Comparison of ENCODE assay signal across 8 cellular contexts in genomic region chr15:85750807-85751730, GRCh38. TPM values are rescaled to one million over a fixed set of nuclear protein-coding genes. Genes with fewer than 3 reads are reported as not detected.
DNase-seq lines count a peak whose midpoint lies in the region; ATAC-seq and TF ChIP-seq lines count a peak whose summit lies in the region.

No MANE protein-coding gene starts in this region.

- no peak for TF ChIP-seq POLR2A in tibial nerve (IDR thresholded peaks at IDR 0.05)

- H3K4me2 ChIP-seq in fibroblast of lung (ENCODE audit: extremely low read depth, insufficient read depth, low read length) (peak overlapping the region; percentile 63), OCI-LY7 (ENCODE audit: low read length) (no peak overlapping the region)

- POLR2A ChIA-PET in OCI-LY7 (lab: Charles Lee): interaction anchor here (0.6 kb wide), 1 partner anchor 13 kb away, joined by 3 read pairs; no protein-coding TSS in a partner anchor

- no peaks in the 10 kb centered on the region for H3K4me1 Mint-ChIP-seq in T-helper 1 cell treated with Interleukin-12 subunit alpha and Interleukin-12 subunit beta and Interleukin-4 antibody, amounts not matched to agents 30 μg/mL and 1 μg/mL, for 36 hours (ENCODE audit: low read depth)
- peaks cover 4 to 6% (median 5%) of the 10 kb centered on the region in 3 donors for H3K4me1 Mint-ChIP-seq in naive B cell

- H3K27ac Mint-ChIP-seq in T-helper 1 cell treated with Interleukin-12 subunit alpha and Interleukin-12 subunit beta and Interleukin-4 antibody, amounts not matched to agents 30 μg/mL and 1 μg/mL, for 36 hours: peak overlapping the region; percentile 36
- peak overlapping the region in 4 of 6 donors; percentile 33 to 88 (median 76) for H3K27ac Mint-ChIP-seq in naive B cell

- H3K36me3 Mint-ChIP-seq in T-helper 1 cell treated with Interleukin-12 subunit alpha and Interleukin-12 subunit beta and Interleukin-4 antibody, amounts not matched to agents 30 μg/mL and 1 μg/mL, for 36 hours (ENCODE audit: low read depth): peaks cover 12% of the 10 kb centered on the region
- H3K36me3 Mint-ChIP-seq in naive B cell: no peaks in the 10 kb centered on the region

- no peaks in the 10 kb centered on the region for H3K9me3 ChIP-seq in fibroblast of lung (ENCODE audit: control insufficient read depth, insufficient read depth, low read depth, low read length)
- no peaks in the 10 kb centered on the region for H3K9me3 ChIP-seq in tibial nerve
- H3K9me3 ChIP-seq in OCI-LY7 (ENCODE audit: low read length): no peaks in the 10 kb centered on the region

- ATAC-seq in naive B cell (ENCODE audit: low read depth in 2 of 2): no peak
- no peak for ATAC-seq in GM18861 (IDR thresholded peaks at IDR 0.05; ENCODE audit: unreplicated experiment)
- no peak for ATAC-seq in GM18511 (IDR thresholded peaks at IDR 0.05; ENCODE audit: unreplicated experiment)

- TF ChIP-seq EP300 in tibial nerve (IDR thresholded peaks at IDR 0.05): no peak

- no peak overlapping the region for H3K4me3 ChIP-seq in fibroblast of lung (replicated peaks in 1 of 4; ENCODE audit: control extremely low read depth in 1 of 4, insufficient read depth in 1 of 4, low read depth in 3 of 4, low read length in 4 of 4)
- H3K4me3 ChIP-seq in tibial nerve: peak overlapping the region in 3 of 4 donors; percentile 5 to 33 (median 16)
- no peak overlapping the region for H3K4me3 ChIP-seq in OCI-LY7 (ENCODE audit: low read depth, low read length, poor library complexity, severe bottlenecking)

- 30 to 33% methylated on average over 19 to 21 of the region's 21 CpGs for WGBS in tibial nerve, 2 donors

- H3K27me3 ChIP-seq in fibroblast of lung (ENCODE audit: control insufficient read depth, insufficient read depth, low read length): no peaks in the 10 kb centered on the region
- no peaks in the 10 kb centered on the region for H3K27me3 ChIP-seq in tibial nerve

- no peak for TF ChIP-seq CTCF in fibroblast of lung (conservative IDR thresholded peaks at IDR 0.05 in 1 of 2, IDR thresholded peaks at IDR 0.05 in 1 of 2; ENCODE audit: low read depth in 1 of 2, low read length in 2 of 2)
- peak in 2 of 5 experiments; percentile 9 to 19 for TF ChIP-seq CTCF in tibial nerve (IDR thresholded peaks at IDR 0.05)
- no peak for TF ChIP-seq CTCF in OCI-LY7 (conservative IDR thresholded peaks at IDR 0.05; ENCODE audit: low read length)

- intact Hi-C loops in OCI-LY7 (cut with micrococcal nuclease; ENCODE audit: unreplicated experiment): no loop called here

- H2AFZ ChIP-seq in fibroblast of lung (ENCODE audit: low read length) (no peak overlapping the region), OCI-LY7 (ENCODE audit: low read length) (no peak overlapping the region)

- no peaks in the 10 kb centered on the region for H3K9me2 ChIP-seq in OCI-LY7 (ENCODE audit: insufficient read depth, low read length)

- H3K4me1 ChIP-seq in fibroblast of lung (ENCODE audit: control insufficient read depth, extremely low read depth, insufficient read depth, low read length): peaks cover 7% of the 10 kb centered on the region
- peaks cover 0 to 52% (median 19%) of the 10 kb centered on the region in 4 donors for H3K4me1 ChIP-seq in tibial nerve
- H3K4me1 ChIP-seq in OCI-LY7 (ENCODE audit: insufficient read depth, low read length, poor library complexity, severe bottlenecking): no peaks in the 10 kb centered on the region

- CTCF ChIA-PET in OCI-LY7 (lab: Charles Lee; ENCODE audit: unreplicated experiment): no interaction called here

- no peaks in the 10 kb centered on the region for H3K9me3 Mint-ChIP-seq in T-helper 1 cell treated with Interleukin-12 subunit alpha and Interleukin-12 subunit beta and Interleukin-4 antibody, amounts not matched to agents 30 μg/mL and 1 μg/mL, for 36 hours
- no peaks in the 10 kb centered on the region for H3K9me3 Mint-ChIP-seq in naive B cell

- no TSS peak for BruUV-seq in OCI-LY7 (replicated peaks; lab: Mats Ljungman, UMichigan)

- no peaks in the 10 kb centered on the region for H3K79me2 ChIP-seq in fibroblast of lung (ENCODE audit: control insufficient read depth, insufficient read depth, low read length)
- no peaks in the 10 kb centered on the region for H3K79me2 ChIP-seq in OCI-LY7 (ENCODE audit: insufficient read depth, low read depth, low read length)

- H3K27me3 Mint-ChIP-seq in T-helper 1 cell treated with Interleukin-12 subunit alpha and Interleukin-12 subunit beta and Interleukin-4 antibody, amounts not matched to agents 30 μg/mL and 1 μg/mL, for 36 hours (ENCODE audit: low read depth): no peaks in the 10 kb centered on the region
- H3K27me3 Mint-ChIP-seq in naive B cell: no peaks in the 10 kb centered on the region

- H3K4me3 Mint-ChIP-seq in T-helper 1 cell treated with Interleukin-12 subunit alpha and Interleukin-12 subunit beta and Interleukin-4 antibody, amounts not matched to agents 30 μg/mL and 1 μg/mL, for 36 hours: no peak overlapping the region
- peak overlapping the region in 1 of 8 donors; percentile 41 for H3K4me3 Mint-ChIP-seq in naive B cell

- H4K20me1 ChIP-seq in fibroblast of lung (ENCODE audit: control insufficient read depth, extremely low read depth, insufficient read depth, low read length): no peaks in the 10 kb centered on the region
- H4K20me1 ChIP-seq in OCI-LY7 (ENCODE audit: insufficient read depth, low read length): no peaks in the 10 kb centered on the region

- no peak for DNase-seq in T-helper 1 cell
- peak in 1 of 2 donors; percentile 14 for DNase-seq in fibroblast of lung (ENCODE audit: low read depth in 2 of 2)
- no peak for DNase-seq in naive B cell
- peak in 1 of 2 donors; percentile 21 for DNase-seq in tibial nerve (ENCODE audit: low spot score in 2 of 2)
- DNase-seq in OCI-LY7 (ENCODE audit: low spot score): no peak

- H3K27ac ChIP-seq in fibroblast of lung (ENCODE audit: insufficient read depth, low read length) (peak overlapping the region; percentile 8), tibial nerve (peak overlapping the region; percentile 78 to 87 (median 80)), OCI-LY7 (ENCODE audit: low read depth, low read length, poor library complexity, severe bottlenecking) (no peak overlapping the region)

- H3K9ac ChIP-seq in fibroblast of lung (ENCODE audit: insufficient read depth, low read length): no peak overlapping the region

- H3K36me3 ChIP-seq in fibroblast of lung (ENCODE audit: control insufficient read depth, insufficient read depth, low read length): peaks cover 7% of the 10 kb centered on the region
- peaks cover 0 to 28% (median 7%) of the 10 kb centered on the region in 3 donors for H3K36me3 ChIP-seq in tibial nerve
- peaks cover 35% of the 10 kb centered on the region for H3K36me3 ChIP-seq in OCI-LY7 (ENCODE audit: insufficient read depth, low read length)

RNA-seq across cellular contexts. Expression of gene KLHL25, which starts 43.7 kb away (rescaled TPM):
- 5.4 TPM in 2 replicates for total RNA-seq in fibroblast of lung
- polyA plus RNA-seq in fibroblast of lung: 1.4 and 1.6 TPM in 2 replicates
- polyA plus RNA-seq in fibroblast of lung (2012): 1.7 and 2.0 TPM in 2 replicates
- 6.0 and 9.6 TPM in 2 replicates for polyA minus RNA-seq in fibroblast of lung (ENCODE audit: low replicate concordance)
- under 1 TPM; 0.21 to 0.63 (median 0.36) TPM for polyA plus RNA-seq in naive B cell (ENCODE audit: low read depth in 6 of 6)
- 10 to 100 TPM in 3 of 4 donors, 1 to 10 TPM in 1; 8.4 to 34.2 (median 12.6) TPM for total RNA-seq in tibial nerve
- 4.5 and 7.7 TPM in 2 replicates for total RNA-seq in OCI-LY7 (2014; rRNA removed; shearing (Covaris generic))
- total RNA-seq in OCI-LY7 (2022): 5.1 and 5.5 TPM in 2 replicates

Comparison
In these comparisons a context has a peak if more than half of its experiments do, and no peak if none do; other contexts are left out.
1. H3K4me3 ChIP-seq: peak in tibial nerve (3 of 4); none in fibroblast of lung (0 of 4) and OCI-LY7 (single experiment).